ENCODE assay signal across 11 cellular contexts in the genomic region with DNA sequence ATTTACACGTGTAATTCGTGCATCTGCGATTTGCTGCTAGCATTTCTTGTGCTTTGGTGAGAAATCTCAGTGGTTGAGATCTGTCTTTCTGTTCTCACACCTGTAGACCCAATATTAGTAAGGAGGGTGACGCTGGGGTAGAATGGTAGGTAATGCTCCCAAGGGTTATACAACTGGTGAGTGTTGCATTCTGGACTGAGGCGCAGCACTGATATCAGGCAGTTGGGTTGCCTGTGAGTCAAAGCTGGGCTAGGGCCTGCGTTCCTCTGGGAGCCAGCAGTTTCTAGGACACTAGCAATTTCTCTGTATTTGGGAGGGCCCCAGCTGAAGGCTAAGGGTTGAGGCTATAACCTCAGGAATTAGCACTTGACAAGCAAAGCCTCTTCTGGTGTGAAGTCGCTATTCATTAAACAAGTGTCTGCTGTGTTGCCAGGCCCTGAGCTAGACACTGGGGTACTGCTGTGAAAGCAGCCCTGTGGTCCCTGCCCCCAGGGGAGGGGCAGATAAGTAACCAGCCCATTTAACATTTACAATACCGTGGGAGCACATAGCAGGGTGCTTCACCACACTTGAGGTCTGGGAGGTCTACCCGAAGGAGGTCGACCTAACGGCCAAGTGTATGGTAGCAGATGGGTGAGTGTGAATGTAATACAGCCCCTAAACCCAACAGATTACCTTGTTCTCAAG. TPM values are rescaled to one million over a fixed set of nuclear protein-coding genes. Genes with fewer than 3 reads are reported as not detected.
DNase-seq lines count a peak whose midpoint lies in the region; ATAC-seq and TF ChIP-seq lines count a peak whose summit lies in the region.
"Had no signal": no experiment of that assay in that cellular context is flagged by ENCODE, and none has a peak within 500 bp of the region (broad histone marks: within the 10 kb centered on the region; RNA-seq: fewer than 3 reads in every experiment).

No MANE protein-coding gene starts in this region.

- H3K27me3 Mint-ChIP-seq in CD8-positive, alpha-beta T cell (ENCODE audit: low read depth): no peaks in the 10 kb centered on the region
- H3K27me3 Mint-ChIP-seq in IgD-negative memory B cell: no peaks in the 10 kb centered on the region
- H3K27me3 Mint-ChIP-seq in activated CD4-positive, alpha-beta T cell treated with anti-CD3 and anti-CD28 coated beads, Interleukin-2, amount 10 ng/mL, durations not matched to agents 7 days and 5 days: no peaks in the 10 kb centered on the region

- peak overlapping the region; percentile 29 for H3K4me3 Mint-ChIP-seq in CD8-positive, alpha-beta T cell
- peak overlapping the region in 2 of 4 donors; percentile 23 to 53 for H3K4me3 Mint-ChIP-seq in IgD-negative memory B cell
- no peak overlapping the region for H3K4me3 Mint-ChIP-seq in activated CD4-positive, alpha-beta T cell treated with anti-CD3 and anti-CD28 coated beads, Interleukin-2, amount 10 ng/mL, durations not matched to agents 7 days and 5 days
- H3K4me3 Mint-ChIP-seq: nephron had no signal

- H3K9me3 ChIP-seq in CD8-positive, alpha-beta T cell (ENCODE audit: low read length): no peaks in the 10 kb centered on the region
- H3K9me3 ChIP-seq in left ventricle myocardium inferior (replicated peaks): no peaks in the 10 kb centered on the region
- H3K9me3 ChIP-seq: uterus had no signal

- TF ChIP-seq CTCF in CD8-positive, alpha-beta T cell (IDR thresholded peaks at IDR 0.05): no peak
- no peak for TF ChIP-seq CTCF in left ventricle myocardium inferior (IDR thresholded peaks at IDR 0.05; ENCODE audit: borderline replicate concordance)

- no peaks in the 10 kb centered on the region for H3K9me3 Mint-ChIP-seq in CD8-positive, alpha-beta T cell
- H3K9me3 Mint-ChIP-seq in IgD-negative memory B cell: no peaks in the 10 kb centered on the region
- no peaks in the 10 kb centered on the region for H3K9me3 Mint-ChIP-seq in activated CD4-positive, alpha-beta T cell treated with anti-CD3 and anti-CD28 coated beads, Interleukin-2, amount 10 ng/mL, durations not matched to agents 7 days and 5 days
- H3K9me3 Mint-ChIP-seq: nephron had no signal

- H3K36me3 Mint-ChIP-seq in CD8-positive, alpha-beta T cell: peaks cover 5% of the 10 kb centered on the region
- H3K36me3 Mint-ChIP-seq in IgD-negative memory B cell: no peaks in the 10 kb centered on the region
- H3K36me3 Mint-ChIP-seq in activated CD4-positive, alpha-beta T cell treated with anti-CD3 and anti-CD28 coated beads, Interleukin-2, amount 10 ng/mL, durations not matched to agents 7 days and 5 days (ENCODE audit: low read depth): peaks cover 5% of the 10 kb centered on the region

- peaks cover 90% of the 10 kb centered on the region for H3K4me1 Mint-ChIP-seq in CD8-positive, alpha-beta T cell (ENCODE audit: low read depth)
- H3K4me1 Mint-ChIP-seq in IgD-negative memory B cell: peaks cover 59 to 62% (median 59%) of the 10 kb centered on the region in 3 donors
- peaks cover 71% of the 10 kb centered on the region for H3K4me1 Mint-ChIP-seq in activated CD4-positive, alpha-beta T cell treated with anti-CD3 and anti-CD28 coated beads, Interleukin-2, amount 10 ng/mL, durations not matched to agents 7 days and 5 days

- peak overlapping the region; percentile 85 for H3K27ac Mint-ChIP-seq in CD8-positive, alpha-beta T cell
- peak overlapping the region in 2 of 3 donors; percentile 37 to 90 for H3K27ac Mint-ChIP-seq in IgD-negative memory B cell
- H3K27ac Mint-ChIP-seq in activated CD4-positive, alpha-beta T cell treated with anti-CD3 and anti-CD28 coated beads, Interleukin-2, amount 10 ng/mL, durations not matched to agents 7 days and 5 days: no peak overlapping the region

- CTCF ChIA-PET in CD8-positive, alpha-beta T cell (lab: Charles Lee): interaction anchor here (0.7 to 0.9 kb wide), 2 partner anchors 12 to 137 kb away, joined by 3 to 4 read pairs; no protein-coding TSS in a partner anchor
- CTCF ChIA-PET in activated CD4-positive, alpha-beta T cell treated with anti-CD3 and anti-CD28 coated beads, Interleukin-2, amount 10 ng/mL, durations not matched to agents 7 days and 5 days (lab: Charles Lee): interaction anchor here (1.2 to 1.4 kb wide), 3 partner anchors 11 to 34 kb away, joined by 3 read pairs; no protein-coding TSS in a partner anchor

- POLR2A ChIA-PET in CD8-positive, alpha-beta T cell (lab: Charles Lee): interaction anchor here (0.5 to 1.5 kb wide), 2 partner anchors 13 to 19 kb away, joined by 3 read pairs; no protein-coding TSS in a partner anchor
- POLR2A ChIA-PET in activated CD4-positive, alpha-beta T cell treated with anti-CD3 and anti-CD28 coated beads, Interleukin-2, amount 10 ng/mL, durations not matched to agents 7 days and 5 days (lab: Charles Lee): interaction anchor here (0.6 kb wide), 1 partner anchor 65 kb away, joined by 4 read pairs; no protein-coding TSS in a partner anchor

- no peaks in the 10 kb centered on the region for H3K36me3 ChIP-seq in CD8-positive, alpha-beta T cell (ENCODE audit: insufficient read depth, low read length)
- no peaks in the 10 kb centered on the region for H3K36me3 ChIP-seq in left ventricle myocardium inferior
- H3K36me3 ChIP-seq: uterus had no signal

- no peaks in the 10 kb centered on the region for H3K27me3 ChIP-seq in CD8-positive, alpha-beta T cell (ENCODE audit: insufficient read depth, low read length)
- no peaks in the 10 kb centered on the region for H3K27me3 ChIP-seq in left ventricle myocardium inferior (ENCODE audit: low read depth)
- H3K27me3 ChIP-seq: uterus had no signal

- DNase-seq in CD8-positive, alpha-beta T cell: no peak
- DNase-seq in left ventricle myocardium inferior (peak; percentile 36), EL (no peak), NCI-H2227 (lab: John Stamatoyannopoulos, UW; ENCODE audit: unreplicated experiment) (no peak)
- DNase-seq in activated CD4-positive, alpha-beta T cell treated with anti-CD3 and anti-CD28 coated beads, Interleukin-2, amount 10 ng/mL, durations not matched to agents 7 days and 5 days: no peak
- DNase-seq: GDM1 had no signal

- H3K27ac ChIP-seq in CD8-positive, alpha-beta T cell (ENCODE audit: low read depth, low read length): no peak overlapping the region
- H3K27ac ChIP-seq in left ventricle myocardium inferior (replicated peaks): peak overlapping the region; percentile 76

- H3K4me3 ChIP-seq in CD8-positive, alpha-beta T cell (ENCODE audit: low read depth, low read length): no peak overlapping the region
- no peak overlapping the region for H3K4me3 ChIP-seq in left ventricle myocardium inferior
- H3K4me3 ChIP-seq: uterus had no signal

- peaks cover 80% of the 10 kb centered on the region for H3K4me1 ChIP-seq in CD8-positive, alpha-beta T cell (ENCODE audit: insufficient read depth, low read length)
- peaks cover 100% of the 10 kb centered on the region for H3K4me1 ChIP-seq in left ventricle myocardium inferior

- intact Hi-C loops in CD8-positive, alpha-beta T cell (cut with DNase I, micrococcal nuclease): no loop called here
- intact Hi-C loops in left ventricle myocardium inferior (cut with micrococcal nuclease): no loop called here

- no peak for ATAC-seq in CD8-positive, alpha-beta T cell
- ATAC-seq in GM21528 (IDR thresholded peaks at IDR 0.05; ENCODE audit: low FRiP score, unreplicated experiment) (peak; percentile 61), HG03378 (IDR thresholded peaks at IDR 0.05; ENCODE audit: unreplicated experiment) (no peak)

RNA-seq across cellular contexts. Expression of a gene that starts 28.7 kb away (rescaled TPM):
- total RNA-seq in CD8-positive, alpha-beta T cell: 10 to 100 TPM; 70.4 to 80.5 TPM
- polyA plus RNA-seq in IgD-negative memory B cell: 24.9 TPM
- total RNA-seq in left ventricle myocardium inferior: 148 TPM
- 100 to 1,000 TPM; 203 to 213 TPM for total RNA-seq in activated CD4-positive, alpha-beta T cell treated with anti-CD3 and anti-CD28 coated beads, Interleukin-2, amount 10 ng/mL, durations not matched to agents 7 days and 5 days
